8 cellular contexts compared by ENCODE assay signal in genomic region chr17:3723556-3724372, GRCh38. TPM values are rescaled to one million over a fixed set of nuclear protein-coding genes. Genes with fewer than 3 reads are reported as not detected.
DNase-seq lines count a peak whose midpoint lies in the region; ATAC-seq and TF ChIP-seq lines count a peak whose summit lies in the region.

Gene HASPIN, plus strand, starts transcription at chr17:3723903. Its CDS starts 33 bp downstream, at chr17:3723936.

- H3K9me3 ChIP-seq in mammary epithelial cell (replicated peaks; ENCODE audit: insufficient read depth, low read length) (no peaks in the 10 kb centered on the region), spleen (no peaks in the 10 kb centered on the region)

- no TSS peak for BruUV-seq in mammary epithelial cell (replicated peaks; lab: Mats Ljungman, UMichigan)

- H3K27me3 ChIP-seq in mammary epithelial cell (ENCODE audit: insufficient read depth, low read length): no peaks in the 10 kb centered on the region
- no peaks in the 10 kb centered on the region for H3K27me3 ChIP-seq in spleen (replicated peaks in 1 of 7)

- peak within 1 kb of the TSS; percentile 93 to 95 (median 93) for H3K4me3 Mint-ChIP-seq in immature natural killer cell

- H3K9me3 Mint-ChIP-seq in immature natural killer cell: no peaks in the 10 kb centered on the region

- no peaks in the 10 kb centered on the region for H4K20me1 ChIP-seq in mammary epithelial cell (ENCODE audit: insufficient read depth, low read length)

- peaks cover 0 to 5% (median 4%) of the 10 kb centered on the region in 3 donors for H3K36me3 Mint-ChIP-seq in immature natural killer cell

- H3K4me1 ChIP-seq in mammary epithelial cell (ENCODE audit: insufficient read depth, low read length) (peaks cover 32% of the 10 kb centered on the region), spleen (peaks cover 35 to 86% (median 72%) of the 10 kb centered on the region in 6 donors)

- dilution Hi-C loops in mammary epithelial cell (cut with HindIII; ENCODE audit: low sequenced_read_pairs): no loop called here

- TF ChIP-seq POLR2A in spleen (IDR thresholded peaks at IDR 0.05): peak in 2 of 3 donors; percentile 13 to 40

- in situ Hi-C loops in ACHN (cut with HindIII; ENCODE audit: low pct_ligation_motif_present, low pct_unique_long_range_greater_than_20kb, low sequenced_read_pairs) (no loop called here), mammary epithelial cell (cut with MboI; ENCODE audit: low sequenced_read_pairs in 2 of 2) (no loop called here)

- DNase-seq in ACHN (peak; percentile 96), NCI-H2171 treated with DMSO at 0.1 percent for 48 hours (lab: John Stamatoyannopoulos, UW) (peak; percentile 89), mammary epithelial cell (peak; percentile 88), immature natural killer cell (peak; percentile 90 to 92 (median 92)), spleen (peak; percentile 97)

- intact Hi-C loops in mammary epithelial cell (cut with micrococcal nuclease) (loop anchor here (5.0 kb wide), 2 partner anchors 41 to 676 kb away; no protein-coding TSS in a partner anchor), spleen (cut with DNase I; ENCODE audit: low total_unique reads) (no loop called here)

- H3K27ac Mint-ChIP-seq in immature natural killer cell: peak within 1 kb of the TSS; percentile 76 to 93 (median 86)

- H3K4me2 ChIP-seq in mammary epithelial cell (ENCODE audit: insufficient read depth, low read depth, low read length): peak within 1 kb of the TSS; percentile 90

- ATAC-seq in GM18867 (IDR thresholded peaks at IDR 0.05; ENCODE audit: unreplicated experiment) (peak; percentile 84), HG03103 (IDR thresholded peaks at IDR 0.05; ENCODE audit: low read depth, unreplicated experiment) (peak; percentile 84)

- peak within 1 kb of the TSS; percentile 91 for H3K4me3 ChIP-seq in WI38 (ENCODE audit: low read depth, low read length)
- H3K4me3 ChIP-seq in mammary epithelial cell (replicated peaks in 1 of 3; ENCODE audit: insufficient read depth in 1 of 3, low read depth in 2 of 3, low read length in 3 of 3): peak within 1 kb of the TSS; percentile 66 to 95 (median 92)
- peak within 1 kb of the TSS; percentile 76 to 99 (median 94) for H3K4me3 ChIP-seq in spleen

- no peaks in the 10 kb centered on the region for H3K36me3 ChIP-seq in mammary epithelial cell (ENCODE audit: insufficient read depth, low read length)
- peaks cover 0 to 40% (median 9%) of the 10 kb centered on the region in 6 donors for H3K36me3 ChIP-seq in spleen

- H3K27ac ChIP-seq in mammary epithelial cell (ENCODE audit: insufficient read depth, low read depth, low read length) (peak within 1 kb of the TSS; percentile 43), spleen (peak within 1 kb of the TSS; percentile 81 to 95 (median 90))

- peak within 1 kb of the TSS; percentile 92 for H2AFZ ChIP-seq in mammary epithelial cell (ENCODE audit: low read depth, low read length)

- CTCF ChIA-PET in mammary epithelial cell (lab: Charles Lee; ENCODE audit: low non-redundant PET): no interaction called here

- H3K27me3 Mint-ChIP-seq in immature natural killer cell (ENCODE audit: low read depth in 3 of 3): peaks cover 1 to 11% (median 4%) of the 10 kb centered on the region in 3 donors

- peaks cover 55% of the 10 kb centered on the region for H3K79me2 ChIP-seq in mammary epithelial cell (ENCODE audit: insufficient read depth, low read length)

- peaks cover 28 to 30% of the 10 kb centered on the region in 2 donors for H3K4me1 Mint-ChIP-seq in immature natural killer cell

- TF ChIP-seq CTCF in WI38 (IDR thresholded peaks at IDR 0.05; ENCODE audit: low read depth, low read length): no peak
- peak; percentile 15 to 27 for TF ChIP-seq CTCF in mammary epithelial cell (conservative IDR thresholded peaks at IDR 0.05 in 1 of 2, IDR thresholded peaks at IDR 0.05 in 1 of 2; ENCODE audit: extremely low read depth in 1 of 2, insufficient read depth in 1 of 2, low read depth in 1 of 2, low read length in 2 of 2)
- peak in 8 of 11 experiments; percentile 8 to 59 (median 50) for TF ChIP-seq CTCF in spleen (IDR thresholded peaks at IDR 0.05 in 8 of 11, conservative IDR thresholded peaks at IDR 0.05 in 3 of 11)

- under 1% methylated on average over 39 of the region's 98 CpGs for WGBS in mammary epithelial cell (ENCODE audit: low coverage, missing lambda C conversion rate)
- WGBS in spleen, 5 donors: 0 to 1% (median 0%) methylated on average over 64 to 98 of the region's 98 CpGs

- peak within 1 kb of the TSS; percentile 82 for H3K9ac ChIP-seq in mammary epithelial cell (ENCODE audit: insufficient read depth, low read length)

RNA-seq across cellular contexts. Expression of gene HASPIN, which starts in this region (rescaled TPM):
- total RNA-seq in mammary epithelial cell: 1 to 10 TPM; 2.0 to 8.9 TPM
- polyA plus RNA-seq in mammary epithelial cell: 7.6 TPM
- polyA minus RNA-seq in mammary epithelial cell: 15.6 TPM
- under 1 TPM in 2 of 3 donors, not detected in 1; 0.20 to 0.47 TPM for polyA plus RNA-seq in immature natural killer cell
- 1 to 10 TPM; 1.5 to 4.7 (median 2.6) TPM for total RNA-seq in spleen
- polyA plus RNA-seq in spleen: 1 to 10 TPM in 2 of 3 donors, under 1 TPM in 1; 0.74 to 2.5 (median 1.8) TPM

Comparison
In these comparisons a context has a peak if more than half of its experiments do, and no peak if none do; other contexts are left out.
1. Peak in every context shown above with its lines: DNase-seq, ATAC-seq, H3K4me3 ChIP-seq and H3K27ac ChIP-seq.
2. Peak in DNase-seq in immature natural killer cell; RNA of the gene not detected or under 1 TPM.